Comparison of ENCODE assay signal across 8 cellular contexts in genomic region chr16:80656731-80657150, GRCh38.
DNase-seq lines count a peak whose midpoint lies in the region; ATAC-seq, FAIRE-seq and TF ChIP-seq lines count a peak whose summit lies in the region.

No MANE protein-coding gene starts in this region.

- H3K4me1 ChIP-seq in right lobe of liver, result peaks cover 0 to 5% (median 0%) of the 10 kb centered on the region in 4 donors
- no peaks in the 10 kb centered on the region for H3K4me1 ChIP-seq in HepG2 (ENCODE audit: insufficient read depth, low read length)
- peaks cover 2% of the 10 kb centered on the region for H3K4me1 ChIP-seq in thymus (ENCODE audit: control insufficient read depth, insufficient read depth, low read length)
- no peaks in the 10 kb centered on the region for H3K4me1 ChIP-seq in OCI-LY7 (ENCODE audit: insufficient read depth, low read length, poor library complexity, severe bottlenecking)

- peak overlapping the region in 1 of 3 donors; percentile 5 for H3K27ac ChIP-seq in right lobe of liver
- H3K27ac ChIP-seq in HepG2 (ENCODE audit: extremely low read length, insufficient read depth, low read length), result no peak overlapping the region
- H3K27ac ChIP-seq in thymus (ENCODE audit: low read depth), result peak overlapping the region; percentile 3
- H3K27ac ChIP-seq in OCI-LY7 (ENCODE audit: low read depth, low read length, poor library complexity, severe bottlenecking), result no peak overlapping the region

- ATAC-seq in right lobe of liver, result peak in 3 of 4 donors; percentile 38 to 46 (median 43)
- ATAC-seq in HepG2, result no peak
- ATAC-seq in HG03342 (IDR thresholded peaks at IDR 0.05; ENCODE audit: unreplicated experiment), result peak; percentile 94
- no peak for ATAC-seq in left cardiac atrium

- H3K9ac ChIP-seq in HepG2 (ENCODE audit: insufficient read depth, low read depth, low read length), result no peak overlapping the region

- H3K9me3 Mint-ChIP-seq in activated T-helper 2 cell treated with anti-CD3 and anti-CD28 coated beads, Interferon-gamma antibody, Interleukin-2, Interleukin-4, amounts not matched to agents 10 μg/mL and 5 μg/mL and 100 μg/mL, durations not matched to agents 14 hours and 24 hours and 36 hours, result peaks cover 30% of the 10 kb centered on the region

- no peaks in the 10 kb centered on the region for H3K27me3 ChIP-seq in right lobe of liver
- no peaks in the 10 kb centered on the region for H3K27me3 ChIP-seq in HepG2 (ENCODE audit: control insufficient read depth in 1 of 2, insufficient read depth in 2 of 2, low read length in 2 of 2)
- H3K27me3 ChIP-seq in thymus (ENCODE audit: control insufficient read depth, insufficient read depth), result no peaks in the 10 kb centered on the region

- H3K9me3 ChIP-seq in right lobe of liver, result peaks cover 0 to 11% (median 0%) of the 10 kb centered on the region in 4 donors
- peaks cover 12% of the 10 kb centered on the region for H3K9me3 ChIP-seq in HepG2 (ENCODE audit: low read length)
- no peaks in the 10 kb centered on the region for H3K9me3 ChIP-seq in thymus (ENCODE audit: control insufficient read depth)
- peaks cover 15% of the 10 kb centered on the region; the same call in 1 of the 2 replicates for H3K9me3 ChIP-seq in OCI-LY7 (ENCODE audit: low read length)

- TF ChIP-seq POLR2A in right lobe of liver (IDR thresholded peaks at IDR 0.05), result no peak
- TF ChIP-seq POLR2A in HepG2 (IDR thresholded peaks at IDR 0.05; ENCODE audit: insufficient read depth in 1 of 2, low read depth in 2 of 2, low read length in 2 of 2), result no peak

- H3K4me1 Mint-ChIP-seq in activated T-helper 2 cell treated with anti-CD3 and anti-CD28 coated beads, Interferon-gamma antibody, Interleukin-2, Interleukin-4, amounts not matched to agents 10 μg/mL and 5 μg/mL and 100 μg/mL, durations not matched to agents 14 hours and 24 hours and 36 hours (ENCODE audit: low read depth), result peaks cover 34% of the 10 kb centered on the region

- H2AFZ ChIP-seq in HepG2 (ENCODE audit: low read length) (no peak overlapping the region), OCI-LY7 (ENCODE audit: low read length) (no peak overlapping the region)

- BruUV-seq in HepG2 (replicated peaks; lab: Mats Ljungman, UMichigan), result no TSS peak
- no TSS peak for BruUV-seq in OCI-LY7 (replicated peaks; lab: Mats Ljungman, UMichigan)

- no peak for TF ChIP-seq EP300 in HepG2 (IDR thresholded peaks at IDR 0.05; ENCODE audit: low read depth in 2 of 2, low read length in 2 of 2)
- TF ChIP-seq EP300 in HepG2 (CRISPR knock-in tag; IDR thresholded peaks at IDR 0.05; ENCODE audit: borderline replicate concordance), result no peak

- CTCF ChIA-PET in HepG2 (lab: Yijun Ruan, JAX; ENCODE audit: low intra/inter-chr PET ratio, low total read pairs) (no interaction called here), OCI-LY7 (lab: Charles Lee; ENCODE audit: unreplicated experiment) (no interaction called here)

- FAIRE-seq in HepG2 (lab: Jason Lieb, UNC), result no peak

- peak overlapping the region; percentile 81 for H3K4me3 Mint-ChIP-seq in activated T-helper 2 cell treated with anti-CD3 and anti-CD28 coated beads, Interferon-gamma antibody, Interleukin-2, Interleukin-4, amounts not matched to agents 10 μg/mL and 5 μg/mL and 100 μg/mL, durations not matched to agents 14 hours and 24 hours and 36 hours (ENCODE audit: low read depth)

- H3K4me3 ChIP-seq in right lobe of liver (peak overlapping the region in 1 of 3 donors; percentile 5), HepG2 (replicated peaks in 1 of 3; ENCODE audit: insufficient read depth in 1 of 3, low read depth in 2 of 3, low read length in 3 of 3) (no peak overlapping the region), thymus (ENCODE audit: low read length) (no peak overlapping the region), OCI-LY7 (ENCODE audit: low read depth, low read length, poor library complexity, severe bottlenecking) (no peak overlapping the region)

- 36% methylated on average over 7 of the region's 8 CpGs for WGBS in right lobe of liver (ENCODE audit: insufficient coverage, low coverage, low lambda C conversion rate, missing lambda C conversion rate)
- 19% methylated on average over 8 of the region's 8 CpGs for WGBS in HepG2 (ENCODE audit: low lambda C conversion rate)
- 64% methylated on average over 8 of the region's 8 CpGs for WGBS in thymus

- H3K27me3 Mint-ChIP-seq in activated T-helper 2 cell treated with anti-CD3 and anti-CD28 coated beads, Interferon-gamma antibody, Interleukin-2, Interleukin-4, amounts not matched to agents 10 μg/mL and 5 μg/mL and 100 μg/mL, durations not matched to agents 14 hours and 24 hours and 36 hours (ENCODE audit: low read depth), result peaks cover 3% of the 10 kb centered on the region

- H3K36me3 Mint-ChIP-seq in activated T-helper 2 cell treated with anti-CD3 and anti-CD28 coated beads, Interferon-gamma antibody, Interleukin-2, Interleukin-4, amounts not matched to agents 10 μg/mL and 5 μg/mL and 100 μg/mL, durations not matched to agents 14 hours and 24 hours and 36 hours (ENCODE audit: low read depth), result peaks cover 38% of the 10 kb centered on the region

- H3K4me2 ChIP-seq in HepG2 (ENCODE audit: low read depth, low read length) (no peak overlapping the region), OCI-LY7 (ENCODE audit: low read length) (no peak overlapping the region)

- DNase-seq in right lobe of liver, result no peak
- no peak for DNase-seq in HepG2 (ENCODE audit: low spot score)
- peak; percentile 53 for DNase-seq in activated T-helper 2 cell treated with anti-CD3 and anti-CD28 coated beads, Interferon-gamma antibody, Interleukin-2, Interleukin-4, amounts not matched to agents 10 μg/mL and 5 μg/mL and 100 μg/mL, durations not matched to agents 14 hours and 24 hours and 36 hours (ENCODE audit: low spot score)
- DNase-seq in left cardiac atrium, result no peak
- no peak for DNase-seq in OCI-LY7 (ENCODE audit: low spot score)
- no peak for DNase-seq in NCI-H1092 (lab: John Stamatoyannopoulos, UW)

- in situ Hi-C loops in HepG2 (cut with HindIII; ENCODE audit: extremely low pct_ligation_motif_present, low pct_unique_long_range_greater_than_20kb), result no loop called here

- H3K79me2 ChIP-seq in HepG2 (ENCODE audit: insufficient read depth, low read length), result no peaks in the 10 kb centered on the region
- no peaks in the 10 kb centered on the region for H3K79me2 ChIP-seq in OCI-LY7 (ENCODE audit: insufficient read depth, low read depth, low read length)

- H4K20me1 ChIP-seq in HepG2 (ENCODE audit: insufficient read depth, low read length) (no peaks in the 10 kb centered on the region), OCI-LY7 (ENCODE audit: insufficient read depth, low read length) (no peaks in the 10 kb centered on the region)

- intact Hi-C loops in right lobe of liver (cut with DNase I), result no loop called here
- intact Hi-C loops in HepG2 (cut with micrococcal nuclease; ENCODE audit: unreplicated experiment), result no loop called here
- intact Hi-C loops in activated T-helper 2 cell treated with anti-CD3 and anti-CD28 coated beads, Interferon-gamma antibody, Interleukin-2, Interleukin-4, amounts not matched to agents 10 μg/mL and 5 μg/mL and 100 μg/mL, durations not matched to agents 14 hours and 24 hours and 36 hours (cut with micrococcal nuclease), result loop anchor here (1.0 to 10.0 kb wide), 7 partner anchors 36 to 348 kb away; partner anchors contain the start of genes CENPN and CMC2
- intact Hi-C loops in left cardiac atrium (cut with DNase I), result no loop called here
- intact Hi-C loops in OCI-LY7 (cut with micrococcal nuclease; ENCODE audit: unreplicated experiment), result no loop called here

- POLR2A ChIA-PET in HepG2 (lab: Yijun Ruan, JAX) (no interaction called here), OCI-LY7 (lab: Charles Lee) (no interaction called here)

- H3K9me2 ChIP-seq in OCI-LY7 (ENCODE audit: insufficient read depth, low read length), result no peaks in the 10 kb centered on the region

- no peak for TF ChIP-seq RAD21 in HepG2 (CRISPR knock-in tag; IDR thresholded peaks at IDR 0.05)

- no peaks in the 10 kb centered on the region for H3K36me3 ChIP-seq in right lobe of liver
- H3K36me3 ChIP-seq in HepG2 (replicated peaks in 1 of 2; ENCODE audit: control insufficient read depth in 1 of 2, insufficient read depth in 2 of 2, low read length in 2 of 2), result no peaks in the 10 kb centered on the region
- H3K36me3 ChIP-seq in thymus (ENCODE audit: control insufficient read depth, insufficient read depth), result no peaks in the 10 kb centered on the region
- no peaks in the 10 kb centered on the region for H3K36me3 ChIP-seq in OCI-LY7 (ENCODE audit: insufficient read depth, low read length)

- H3K27ac Mint-ChIP-seq in activated T-helper 2 cell treated with anti-CD3 and anti-CD28 coated beads, Interferon-gamma antibody, Interleukin-2, Interleukin-4, amounts not matched to agents 10 μg/mL and 5 μg/mL and 100 μg/mL, durations not matched to agents 14 hours and 24 hours and 36 hours, result peak overlapping the region; percentile 75

- TF ChIP-seq CTCF in right lobe of liver (IDR thresholded peaks at IDR 0.05), result no peak
- TF ChIP-seq CTCF in HepG2 (CRISPR knock-in tag; IDR thresholded peaks at IDR 0.05), result no peak
- no peak for TF ChIP-seq CTCF in OCI-LY7 (conservative IDR thresholded peaks at IDR 0.05; ENCODE audit: low read length)

TF ChIP-seq in HepG2, 621 proteins besides CTCF, POLR2A, EP300 and RAD21 (continues in another document):
- TF ChIP-seq ZNF709 (CRISPR knock-in tag; IDR thresholded peaks at IDR 0.05) (no peak), ZNF800 (CRISPR knock-in tag; IDR thresholded peaks at IDR 0.05) (no peak)

Comparison
In these comparisons a context has a peak if more than half of its experiments do, and no peak if none do; other contexts are left out.
1. ATAC-seq: peak in right lobe of liver (3 of 4) and HG03342 (single experiment); none in HepG2 (single experiment) and left cardiac atrium (0 of 2).